16 cellular contexts compared by ENCODE assay signal in genomic region chr12:28242888-28243633, GRCh38. TPM values are rescaled to one million over a fixed set of nuclear protein-coding genes. Genes with fewer than 3 reads are reported as not detected.
DNase-seq lines count a peak whose midpoint lies in the region; ATAC-seq and TF ChIP-seq lines count a peak whose summit lies in the region.
"Had no signal": no experiment of that assay in that cellular context is flagged by ENCODE, and none has a peak within 500 bp of the region (broad histone marks: within the 10 kb centered on the region; RNA-seq: fewer than 3 reads in every experiment).

No MANE protein-coding gene starts in this region.

- H3K4me1 Mint-ChIP-seq in nephron progenitor cell (no peaks in the 10 kb centered on the region), MCF 10A (ENCODE audit: insufficient read depth, unreplicated experiment) (peaks cover 2% of the 10 kb centered on the region)

- H3K27me3 ChIP-seq in PC-3 (ENCODE audit: low read length), result no peaks in the 10 kb centered on the region

- TF ChIP-seq CTCF in PC-3 (conservative IDR thresholded peaks at IDR 0.05; ENCODE audit: low read depth, low read length), result no peak
- TF ChIP-seq CTCF in epithelial cell of esophagus (IDR thresholded peaks at IDR 0.05; ENCODE audit: insufficient read depth, low read depth, low read length, missing control alignments), result no peak
- TF ChIP-seq CTCF in nephron progenitor cell (IDR thresholded peaks at IDR 0.05), result no peak
- TF ChIP-seq CTCF in MCF 10A (IDR thresholded peaks at IDR 0.05; ENCODE audit: unreplicated experiment), result no peak

- no peak overlapping the region for H3K27ac ChIP-seq in PC-3 (ENCODE audit: low read length)
- H3K27ac ChIP-seq: RWPE1 had no signal

- peak overlapping the region; percentile 91 for H3K27ac Mint-ChIP-seq in nephron progenitor cell
- no peak overlapping the region for H3K27ac Mint-ChIP-seq in MCF 10A (ENCODE audit: low read depth, unreplicated experiment)

- H3K36me3 ChIP-seq in PC-3 (ENCODE audit: low read depth, low read length), result no peaks in the 10 kb centered on the region
- H3K36me3 ChIP-seq: HAP-1 had no signal

- H2AFZ ChIP-seq in PC-3 (ENCODE audit: low read length), result no peak overlapping the region

- H3K4me2 ChIP-seq in PC-3 (ENCODE audit: low read length), result no peak overlapping the region

- intact Hi-C loops in PC-3 (cut with micrococcal nuclease) (no loop called here), MCF 10A (cut with micrococcal nuclease) (no loop called here)

- H4K20me1 ChIP-seq in PC-3 (ENCODE audit: low read length), result no peaks in the 10 kb centered on the region

- no peak overlapping the region for H3K9ac ChIP-seq in PC-3 (ENCODE audit: low read length)

- H3K9me3 Mint-ChIP-seq in nephron progenitor cell (no peaks in the 10 kb centered on the region), MCF 10A (ENCODE audit: unreplicated experiment) (no peaks in the 10 kb centered on the region)

- H3K9me2 ChIP-seq in PC-3 (replicated peaks; ENCODE audit: low read length), result 0 out of 2 replicates have a peak, but pooled peaks cover 4% of the 10 kb centered on the region

- ATAC-seq in PC-3, result peak; percentile 33
- ATAC-seq in GM21717 (IDR thresholded peaks at IDR 0.05; ENCODE audit: unreplicated experiment), result no peak

- DNase-seq in HT-29 (ENCODE audit: low spot score) (peak; percentile 70), PC-3 (peak; percentile 25), epithelial cell of esophagus (ENCODE audit: low read depth) (peak; percentile 10), nephron progenitor cell (no peak), MCF 10A (ENCODE audit: unreplicated experiment) (no peak), NCI-H82 treated with DMSO at 0.1 percent for 48 hours (lab: John Stamatoyannopoulos, UW; ENCODE audit: unreplicated experiment) (no peak), glomerular visceral epithelial cell (ENCODE audit: extremely low spot score) (no peak)
- DNase-seq: activated CD4-positive, CD25-positive, alpha-beta regulatory T cell; activated effector memory CD4-positive, alpha-beta T cell treated with anti-CD3 and anti-CD28 coated beads, Interleukin-2, amount 50 U/mL, for 16 hours; aorta; GDM1; NCI-H1105 treated with DMSO at 0.1 percent for 48 hours had no signal

- H3K27me3 Mint-ChIP-seq in nephron progenitor cell (ENCODE audit: low read depth, poor library complexity) (no peaks in the 10 kb centered on the region), MCF 10A (ENCODE audit: insufficient read depth, unreplicated experiment) (no peaks in the 10 kb centered on the region)

- H3K4me3 Mint-ChIP-seq in nephron progenitor cell (no peak overlapping the region), MCF 10A (ENCODE audit: unreplicated experiment) (no peak overlapping the region)
- H3K4me3 Mint-ChIP-seq: neural crest cell had no signal

- H3K4me1 ChIP-seq in PC-3 (ENCODE audit: insufficient read depth, low read length), result 0 out of 2 replicates have a peak, but pooled peaks cover 5% of the 10 kb centered on the region

- H3K79me2 ChIP-seq in PC-3 (ENCODE audit: low read length), result no peaks in the 10 kb centered on the region

- no peak overlapping the region for H3K4me3 ChIP-seq in PC-3 (ENCODE audit: low read length)
- H3K4me3 ChIP-seq in epithelial cell of esophagus (ENCODE audit: low read length), result no peak overlapping the region
- H3K4me3 ChIP-seq: HAP-1 had no signal

- H3K36me3 Mint-ChIP-seq in nephron progenitor cell (ENCODE audit: low read depth), result no peaks in the 10 kb centered on the region
- no peaks in the 10 kb centered on the region for H3K36me3 Mint-ChIP-seq in MCF 10A (ENCODE audit: insufficient read depth, unreplicated experiment)

- H3K9me3 ChIP-seq in PC-3 (ENCODE audit: low read length), result no peaks in the 10 kb centered on the region
- H3K9me3 ChIP-seq: HAP-1 had no signal

- H3F3A ChIP-seq in PC-3 (ENCODE audit: low read length, unreplicated experiment), result no peaks in the 10 kb centered on the region

- BruUV-seq in PC-3 (replicated peaks; lab: Mats Ljungman, UMichigan), result no TSS peak
- BruUV-seq in MCF 10A (replicated peaks; lab: Mats Ljungman, UMichigan), result no TSS peak

- CTCF ChIA-PET in PC-3 (lab: Charles Lee), result no interaction called here
- CTCF ChIA-PET in MCF 10A (lab: Yijun Ruan, JAX), result no interaction called here

- POLR2A ChIA-PET in PC-3 (lab: Charles Lee; ENCODE audit: unreplicated experiment), result no interaction called here
- POLR2A ChIA-PET in MCF 10A (lab: Yijun Ruan, JAX), result no interaction called here

RNA-seq across cellular contexts. Expression of gene CCDC91, which starts 52.8 kb away (rescaled TPM):
- 9.4 and 10.1 TPM in 2 replicates for total RNA-seq in HT-29 (2014; rRNA removed; shearing (Covaris generic))
- 15.7 and 22.2 TPM in 2 replicates for total RNA-seq in PC-3 (2014; rRNA removed)
- total RNA-seq in MCF 10A (2022), result 35.9 and 38.6 TPM in 2 replicates

Comparison
In these comparisons a context has a peak if more than half of its experiments do, and no peak if none do; other contexts are left out.
1. DNase-seq: peak in HT-29 (single experiment), PC-3 (single experiment) and epithelial cell of esophagus (single experiment); none in nephron progenitor cell (single experiment), MCF 10A (single experiment), NCI-H82 treated with DMSO at 0.1 percent for 48 hours (single experiment) and glomerular visceral epithelial cell (single experiment).